Comparison of ENCODE assay signal across 23 cellular contexts in the genomic region with DNA sequence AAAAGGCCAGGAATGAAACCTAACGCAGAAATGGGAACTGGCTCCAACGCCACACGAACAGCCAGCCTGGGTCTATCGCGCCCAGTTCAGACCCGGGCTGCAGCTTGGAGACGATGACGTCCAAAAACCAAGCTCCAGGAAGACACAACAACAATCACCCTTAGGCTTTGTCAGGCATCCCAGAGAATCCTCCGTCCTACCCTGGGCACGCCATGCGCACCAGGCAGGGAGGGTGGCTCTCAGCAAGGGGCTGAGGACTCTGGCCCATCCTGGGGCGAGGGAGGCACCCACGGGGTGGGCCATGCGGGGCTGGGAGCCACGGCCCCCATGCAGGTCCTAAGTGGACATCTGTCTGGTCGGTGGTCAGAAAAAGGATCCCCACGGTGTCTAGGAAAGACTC. TPM values are rescaled to one million over a fixed set of nuclear protein-coding genes. Genes with fewer than 3 reads are reported as not detected.
DNase-seq lines count a peak whose midpoint lies in the region; ATAC-seq and TF ChIP-seq lines count a peak whose summit lies in the region.
"Had no signal": no experiment of that assay in that cellular context is flagged by ENCODE, and none has a peak within 500 bp of the region (broad histone marks: within the 10 kb centered on the region; RNA-seq: fewer than 3 reads in every experiment).

No MANE protein-coding gene starts in this region.

- peaks cover 91% of the 10 kb centered on the region for H3K4me1 ChIP-seq in CD8-positive, alpha-beta memory T cell (ENCODE audit: insufficient read depth, low read length)
- H3K4me1 ChIP-seq: colonic mucosa had no signal

- no peak overlapping the region for H3K4me3 ChIP-seq in CD8-positive, alpha-beta memory T cell (ENCODE audit: low read length)
- H3K4me3 ChIP-seq: colonic mucosa, GM23248 had no signal

- no peak for ATAC-seq in activated CD8-positive, alpha-beta T cell treated with anti-CD3 and anti-CD28 coated beads for 36 hours
- ATAC-seq in activated CD8-positive, alpha-beta T cell treated with anti-CD3 and anti-CD28 coated beads, Interleukin-2, amount 10 ng/mL, durations not matched to agents 7 days and 5 days = no peak
- no peak for ATAC-seq in central memory CD8-positive, alpha-beta T cell (replicated peaks; ENCODE audit: extremely low read depth, poor library complexity, severe bottlenecking)
- no peak for ATAC-seq in natural killer cell treated with Interleukin-12 subunit alpha and Interleukin-12 subunit beta and Interleukin-15 and Interleukin-18, amount 100 ng/mL, for 72 hours
- no peak for ATAC-seq in GM21825 (IDR thresholded peaks at IDR 0.05; ENCODE audit: unreplicated experiment)

- peaks cover 11% of the 10 kb centered on the region for H3K9me3 Mint-ChIP-seq in activated CD8-positive, alpha-beta T cell treated with anti-CD3 and anti-CD28 coated beads for 36 hours
- H3K9me3 Mint-ChIP-seq in activated CD8-positive, alpha-beta T cell treated with anti-CD3 and anti-CD28 coated beads, Interleukin-2, amount 10 ng/mL, durations not matched to agents 7 days and 5 days (ENCODE audit: insufficient read depth) = peaks cover 5% of the 10 kb centered on the region
- no peaks in the 10 kb centered on the region for H3K9me3 Mint-ChIP-seq in CD8-positive, alpha-beta memory T cell
- no peaks in the 10 kb centered on the region for H3K9me3 Mint-ChIP-seq in central memory CD8-positive, alpha-beta T cell
- H3K9me3 Mint-ChIP-seq in natural killer cell treated with Interleukin-12 subunit alpha and Interleukin-12 subunit beta and Interleukin-15 and Interleukin-18, amount 100 ng/mL, for 72 hours = no peaks in the 10 kb centered on the region

- DNase-seq in activated CD8-positive, alpha-beta T cell treated with anti-CD3 and anti-CD28 coated beads for 36 hours = peak; percentile 2
- no peak for DNase-seq in activated CD8-positive, alpha-beta T cell treated with anti-CD3 and anti-CD28 coated beads, Interleukin-2, amount 10 ng/mL, durations not matched to agents 7 days and 5 days
- peak in 1 of 5 donors; percentile 5 for DNase-seq in CD8-positive, alpha-beta memory T cell
- no peak for DNase-seq in central memory CD8-positive, alpha-beta T cell (ENCODE audit: low spot score in 2 of 2)
- DNase-seq in natural killer cell treated with Interleukin-12 subunit alpha and Interleukin-12 subunit beta and Interleukin-15 and Interleukin-18, amount 100 ng/mL, for 72 hours (ENCODE audit: low spot score) = no peak
- DNase-seq in NCI-H82 (lab: John Stamatoyannopoulos, UW) (no peak), globus pallidus (ENCODE audit: low spot score) (no peak)
- DNase-seq: activated gamma-delta T cell; colonic mucosa; GM23248; hippocampal formation; mesendoderm; NCI-H1694 treated with DMSO at 0.1 percent for 48 hours; NCI-H446; stimulated activated naive CD4-positive, alpha-beta T cell; trophoblast cell had no signal

- H3K36me3 ChIP-seq in CD8-positive, alpha-beta memory T cell (ENCODE audit: insufficient read depth, low read length) = peaks cover 14% of the 10 kb centered on the region
- H3K36me3 ChIP-seq: colonic mucosa had no signal

- H3K36me3 Mint-ChIP-seq in activated CD8-positive, alpha-beta T cell treated with anti-CD3 and anti-CD28 coated beads for 36 hours (ENCODE audit: low read depth) = peaks cover 24% of the 10 kb centered on the region
- H3K36me3 Mint-ChIP-seq in activated CD8-positive, alpha-beta T cell treated with anti-CD3 and anti-CD28 coated beads, Interleukin-2, amount 10 ng/mL, durations not matched to agents 7 days and 5 days (ENCODE audit: low read depth) = peaks cover 38% of the 10 kb centered on the region
- H3K36me3 Mint-ChIP-seq in CD8-positive, alpha-beta memory T cell = peaks cover 12 to 66% (median 16%) of the 10 kb centered on the region in 3 donors
- peaks cover 46% of the 10 kb centered on the region for H3K36me3 Mint-ChIP-seq in central memory CD8-positive, alpha-beta T cell (ENCODE audit: insufficient read depth)
- peaks cover 6% of the 10 kb centered on the region for H3K36me3 Mint-ChIP-seq in natural killer cell treated with Interleukin-12 subunit alpha and Interleukin-12 subunit beta and Interleukin-15 and Interleukin-18, amount 100 ng/mL, for 72 hours

- H3K4me1 Mint-ChIP-seq in activated CD8-positive, alpha-beta T cell treated with anti-CD3 and anti-CD28 coated beads for 36 hours (ENCODE audit: low read depth) = peaks cover 78% of the 10 kb centered on the region
- H3K4me1 Mint-ChIP-seq in activated CD8-positive, alpha-beta T cell treated with anti-CD3 and anti-CD28 coated beads, Interleukin-2, amount 10 ng/mL, durations not matched to agents 7 days and 5 days (ENCODE audit: low read depth) = peaks cover 64% of the 10 kb centered on the region
- peaks cover 72 to 89% (median 78%) of the 10 kb centered on the region in 3 donors for H3K4me1 Mint-ChIP-seq in CD8-positive, alpha-beta memory T cell
- peaks cover 70% of the 10 kb centered on the region for H3K4me1 Mint-ChIP-seq in central memory CD8-positive, alpha-beta T cell
- peaks cover 59 to 60% of the 10 kb centered on the region in 2 donors for H3K4me1 Mint-ChIP-seq in natural killer cell treated with Interleukin-12 subunit alpha and Interleukin-12 subunit beta and Interleukin-15 and Interleukin-18, amount 100 ng/mL, for 72 hours (ENCODE audit: low read depth in 2 of 2)

- no peak overlapping the region for H3K4me3 Mint-ChIP-seq in activated CD8-positive, alpha-beta T cell treated with anti-CD3 and anti-CD28 coated beads for 36 hours
- H3K4me3 Mint-ChIP-seq in activated CD8-positive, alpha-beta T cell treated with anti-CD3 and anti-CD28 coated beads, Interleukin-2, amount 10 ng/mL, durations not matched to agents 7 days and 5 days = no peak overlapping the region
- H3K4me3 Mint-ChIP-seq in CD8-positive, alpha-beta memory T cell = peak overlapping the region in 4 of 7 donors; percentile 54 to 70 (median 60)
- H3K4me3 Mint-ChIP-seq in central memory CD8-positive, alpha-beta T cell = peak overlapping the region; percentile 50
- peak overlapping the region; percentile 58 for H3K4me3 Mint-ChIP-seq in natural killer cell treated with Interleukin-12 subunit alpha and Interleukin-12 subunit beta and Interleukin-15 and Interleukin-18, amount 100 ng/mL, for 72 hours

- intact Hi-C loops in activated CD8-positive, alpha-beta T cell treated with anti-CD3 and anti-CD28 coated beads for 36 hours (cut with micrococcal nuclease) = no loop called here

- H3K27ac ChIP-seq in CD8-positive, alpha-beta memory T cell (ENCODE audit: low read depth, low read length) = no peak overlapping the region
- H3K27ac ChIP-seq: colonic mucosa, GM23248 had no signal

- POLR2A ChIA-PET in activated CD8-positive, alpha-beta T cell treated with anti-CD3 and anti-CD28 coated beads for 36 hours (lab: Charles Lee) = interaction anchor here (1.8 to 12.3 kb wide), 2 partner anchors 11 to 58 kb away, joined by 4 to 99 read pairs; no protein-coding TSS in a partner anchor
- POLR2A ChIA-PET in activated CD8-positive, alpha-beta T cell treated with anti-CD3 and anti-CD28 coated beads, Interleukin-2, amount 10 ng/mL, durations not matched to agents 7 days and 5 days (lab: Charles Lee) = no interaction called here
- POLR2A ChIA-PET in CD8-positive, alpha-beta memory T cell (lab: Charles Lee) = no interaction called here

- H3K27me3 Mint-ChIP-seq in activated CD8-positive, alpha-beta T cell treated with anti-CD3 and anti-CD28 coated beads for 36 hours = no peaks in the 10 kb centered on the region
- no peaks in the 10 kb centered on the region for H3K27me3 Mint-ChIP-seq in activated CD8-positive, alpha-beta T cell treated with anti-CD3 and anti-CD28 coated beads, Interleukin-2, amount 10 ng/mL, durations not matched to agents 7 days and 5 days (ENCODE audit: low read depth)
- H3K27me3 Mint-ChIP-seq in CD8-positive, alpha-beta memory T cell = peaks cover 0 to 6% of the 10 kb centered on the region in 2 donors
- no peaks in the 10 kb centered on the region for H3K27me3 Mint-ChIP-seq in central memory CD8-positive, alpha-beta T cell
- no peaks in the 10 kb centered on the region for H3K27me3 Mint-ChIP-seq in natural killer cell treated with Interleukin-12 subunit alpha and Interleukin-12 subunit beta and Interleukin-15 and Interleukin-18, amount 100 ng/mL, for 72 hours

- CTCF ChIA-PET in activated CD8-positive, alpha-beta T cell treated with anti-CD3 and anti-CD28 coated beads for 36 hours (lab: Charles Lee) = no interaction called here
- CTCF ChIA-PET in activated CD8-positive, alpha-beta T cell treated with anti-CD3 and anti-CD28 coated beads, Interleukin-2, amount 10 ng/mL, durations not matched to agents 7 days and 5 days (lab: Charles Lee) = interaction anchor here (1.1 kb wide), 1 partner anchor 25 kb away, joined by 4 read pairs; no protein-coding TSS in a partner anchor
- CTCF ChIA-PET in CD8-positive, alpha-beta memory T cell (lab: Charles Lee) = interaction anchor here (1.3 to 9.0 kb wide), 2 partner anchors 11 to 105 kb away, joined by 3 to 60 read pairs; no protein-coding TSS in a partner anchor

- peak overlapping the region; percentile 75 for H3K27ac Mint-ChIP-seq in activated CD8-positive, alpha-beta T cell treated with anti-CD3 and anti-CD28 coated beads for 36 hours
- no peak overlapping the region for H3K27ac Mint-ChIP-seq in activated CD8-positive, alpha-beta T cell treated with anti-CD3 and anti-CD28 coated beads, Interleukin-2, amount 10 ng/mL, durations not matched to agents 7 days and 5 days
- H3K27ac Mint-ChIP-seq in CD8-positive, alpha-beta memory T cell = peak overlapping the region; percentile 54 to 94 (median 72)
- peak overlapping the region; percentile 49 for H3K27ac Mint-ChIP-seq in central memory CD8-positive, alpha-beta T cell (ENCODE audit: low read depth)
- H3K27ac Mint-ChIP-seq in natural killer cell treated with Interleukin-12 subunit alpha and Interleukin-12 subunit beta and Interleukin-15 and Interleukin-18, amount 100 ng/mL, for 72 hours = peak overlapping the region; percentile 65 to 75

- H3K9me3 ChIP-seq in CD8-positive, alpha-beta memory T cell (ENCODE audit: low read length) = no peaks in the 10 kb centered on the region
- H3K9me3 ChIP-seq: colonic mucosa had no signal

- TF ChIP-seq CTCF in activated CD8-positive, alpha-beta T cell treated with anti-CD3 and anti-CD28 coated beads for 36 hours (IDR thresholded peaks at IDR 0.05) = no peak

- H3K27me3 ChIP-seq in CD8-positive, alpha-beta memory T cell (ENCODE audit: insufficient read depth, low read length, poor library complexity, severe bottlenecking) = no peaks in the 10 kb centered on the region
- H3K27me3 ChIP-seq: colonic mucosa had no signal

RNA-seq across cellular contexts. Expression of a gene that starts 9.0 kb away (rescaled TPM):
- total RNA-seq in activated CD8-positive, alpha-beta T cell treated with anti-CD3 and anti-CD28 coated beads for 36 hours = 10 to 100 TPM; 28.9 to 32.3 TPM
- total RNA-seq in activated CD8-positive, alpha-beta T cell treated with anti-CD3 and anti-CD28 coated beads, Interleukin-2, amount 10 ng/mL, durations not matched to agents 7 days and 5 days = 10 to 100 TPM; 36.9 to 39.3 TPM
- 10 to 100 TPM; 26.4 to 27.1 TPM for total RNA-seq in CD8-positive, alpha-beta memory T cell
- polyA plus RNA-seq in CD8-positive, alpha-beta memory T cell = 123 TPM
- 10 to 100 TPM in 1 of 2 donors, 1 to 10 TPM in 1; 6.9 to 11.7 TPM for total RNA-seq in natural killer cell treated with Interleukin-12 subunit alpha and Interleukin-12 subunit beta and Interleukin-15 and Interleukin-18, amount 100 ng/mL, for 72 hours

RNA-seq across cellular contexts. Expression of a gene that starts 55.6 kb away (rescaled TPM):
- total RNA-seq in activated CD8-positive, alpha-beta T cell treated with anti-CD3 and anti-CD28 coated beads for 36 hours = not detected
- total RNA-seq in activated CD8-positive, alpha-beta T cell treated with anti-CD3 and anti-CD28 coated beads, Interleukin-2, amount 10 ng/mL, durations not matched to agents 7 days and 5 days = not detected
- total RNA-seq in CD8-positive, alpha-beta memory T cell = not detected
- 0.31 TPM for polyA plus RNA-seq in CD8-positive, alpha-beta memory T cell
- not detected for total RNA-seq in natural killer cell treated with Interleukin-12 subunit alpha and Interleukin-12 subunit beta and Interleukin-15 and Interleukin-18, amount 100 ng/mL, for 72 hours
- total RNA-seq: activated CD8-positive, alpha-beta memory T cell treated with anti-CD3 and anti-CD28 coated beads for 36 hours; colonic mucosa; Daoy; endothelial cell of umbilical vein; fibroblast of villous mesenchyme; GM23248; kidney epithelial cell had no signal
- polyA plus RNA-seq: endothelial cell of umbilical vein, GM23248, neural cell had no signal

Comparison
In these comparisons a context has a peak if more than half of its experiments do, and no peak if none do; other contexts are left out.
1. H3K4me3 Mint-ChIP-seq: peak in CD8-positive, alpha-beta memory T cell (4 of 7), central memory CD8-positive, alpha-beta T cell (single experiment) and natural killer cell treated with Interleukin-12 subunit alpha and Interleukin-12 subunit beta and Interleukin-15 and Interleukin-18, amount 100 ng/mL, for 72 hours (single experiment); none in activated CD8-positive, alpha-beta T cell treated with anti-CD3 and anti-CD28 coated beads for 36 hours (single experiment) and activated CD8-positive, alpha-beta T cell treated with anti-CD3 and anti-CD28 coated beads, Interleukin-2, amount 10 ng/mL, durations not matched to agents 7 days and 5 days (single experiment).